Comparison of ENCODE assay signal across 8 cellular contexts in the genomic region with DNA sequence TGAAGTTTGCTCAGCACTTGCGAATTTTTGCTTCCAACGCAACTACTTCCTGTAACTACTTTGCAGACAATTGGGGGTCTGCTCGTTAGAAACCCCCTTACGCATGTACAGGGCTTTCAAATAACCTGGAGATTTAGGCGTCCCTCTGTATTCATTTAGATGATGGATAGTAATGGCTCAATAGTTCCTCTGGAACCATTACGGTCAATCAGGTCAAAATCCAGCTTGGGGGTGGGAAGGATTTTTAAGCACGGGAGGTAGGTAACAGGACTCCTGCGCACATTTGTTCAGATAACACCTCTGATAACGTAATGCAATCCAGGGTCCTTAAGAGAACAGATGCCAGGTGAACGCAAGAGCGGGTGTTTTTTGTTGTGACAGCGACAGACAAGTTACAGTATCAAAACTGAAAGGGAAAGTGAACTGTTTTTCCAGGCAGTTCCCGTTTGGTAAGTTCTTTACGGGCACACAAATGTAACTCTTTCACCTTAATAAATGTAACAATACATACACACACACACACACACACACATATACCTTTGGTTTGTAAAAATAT. TPM values are rescaled to one million over a fixed set of nuclear protein-coding genes. Genes with fewer than 3 reads are reported as not detected.
DNase-seq lines count a peak whose midpoint lies in the region; ATAC-seq and TF ChIP-seq lines count a peak whose summit lies in the region.
"Had no signal": no experiment of that assay in that cellular context is flagged by ENCODE, and none has a peak within 500 bp of the region (broad histone marks: within the 10 kb centered on the region; RNA-seq: fewer than 3 reads in every experiment).

No MANE protein-coding gene starts in this region.

- H3K9me3 Mint-ChIP-seq in activated naive CD8-positive, alpha-beta T cell treated with anti-CD3 and anti-CD28 coated beads, Interleukin-2, amount 10 ng/mL, durations not matched to agents 7 days and 5 days: no peaks in the 10 kb centered on the region

- peak overlapping the region in 1 of 2 donors; percentile 73 for H3K27ac ChIP-seq in testis

- H3K9me3 ChIP-seq in testis: no peaks in the 10 kb centered on the region

- H3K27me3 ChIP-seq in testis: no peaks in the 10 kb centered on the region

- intact Hi-C loops in testis (cut with DNase I; ENCODE audit: low total_unique reads): loop anchor here (10.0 kb wide), 2 partner anchors 503 to 837 kb away; no protein-coding TSS in a partner anchor

- peak overlapping the region; percentile 14 for H3K27ac Mint-ChIP-seq in activated naive CD8-positive, alpha-beta T cell treated with anti-CD3 and anti-CD28 coated beads, Interleukin-2, amount 10 ng/mL, durations not matched to agents 7 days and 5 days

- DNase-seq in GM10248 (ENCODE audit: extremely low spot score): peak; percentile 42
- DNase-seq in LoVo (ENCODE audit: low spot score): peak; percentile 44
- no peak for DNase-seq in activated naive CD8-positive, alpha-beta T cell treated with anti-CD3 and anti-CD28 coated beads, Interleukin-2, amount 10 ng/mL, durations not matched to agents 7 days and 5 days
- peak; percentile 37 for DNase-seq in kidney tubule cell (ENCODE audit: low spot score)
- peak; percentile 38 for DNase-seq in testis

- POLR2A ChIA-PET in GM10248 (lab: Yijun Ruan, JAX): no interaction called here
- POLR2A ChIA-PET in activated naive CD8-positive, alpha-beta T cell treated with anti-CD3 and anti-CD28 coated beads, Interleukin-2, amount 10 ng/mL, durations not matched to agents 7 days and 5 days (lab: Charles Lee): interaction anchor here (3.8 kb wide), 1 partner anchor 14 kb away, joined by 20 read pairs; no protein-coding TSS in a partner anchor

- CTCF ChIA-PET in GM10248 (lab: Yijun Ruan, JAX): interaction anchor here (1.2 to 2.0 kb wide), 2 partner anchors 12 to 13 kb away, joined by 4 to 8 read pairs; no protein-coding TSS in a partner anchor

- peaks cover 22% of the 10 kb centered on the region for H3K4me1 Mint-ChIP-seq in activated naive CD8-positive, alpha-beta T cell treated with anti-CD3 and anti-CD28 coated beads, Interleukin-2, amount 10 ng/mL, durations not matched to agents 7 days and 5 days

- peak overlapping the region; percentile 90 for H3K4me3 Mint-ChIP-seq in activated naive CD8-positive, alpha-beta T cell treated with anti-CD3 and anti-CD28 coated beads, Interleukin-2, amount 10 ng/mL, durations not matched to agents 7 days and 5 days

- no peak for TF ChIP-seq POLR2A in testis (IDR thresholded peaks at IDR 0.05)

- H3K36me3 Mint-ChIP-seq in activated naive CD8-positive, alpha-beta T cell treated with anti-CD3 and anti-CD28 coated beads, Interleukin-2, amount 10 ng/mL, durations not matched to agents 7 days and 5 days: no peaks in the 10 kb centered on the region

- H3K27me3 Mint-ChIP-seq in activated naive CD8-positive, alpha-beta T cell treated with anti-CD3 and anti-CD28 coated beads, Interleukin-2, amount 10 ng/mL, durations not matched to agents 7 days and 5 days: peaks cover 84% of the 10 kb centered on the region

- no peak for TF ChIP-seq CTCF in GM10248 (IDR thresholded peaks at IDR 0.05; ENCODE audit: control extremely low read depth, extremely low read depth, low read depth, missing control alignments)
- TF ChIP-seq CTCF in testis (IDR thresholded peaks at IDR 0.05): no peak

- no peak for ATAC-seq in activated naive CD8-positive, alpha-beta T cell treated with anti-CD3 and anti-CD28 coated beads, Interleukin-2, amount 10 ng/mL, durations not matched to agents 7 days and 5 days (ENCODE audit: low read depth)
- ATAC-seq in HG03159 (IDR thresholded peaks at IDR 0.05; ENCODE audit: unreplicated experiment): no peak
- ATAC-seq in HG02798 (IDR thresholded peaks at IDR 0.05; ENCODE audit: poor library complexity, unreplicated experiment): no peak

- 3 to 6% methylated on average over 14 of the region's 14 CpGs for WGBS in testis, 2 donors

- H3K4me3 ChIP-seq in testis: peak overlapping the region; percentile 38 to 65

- H3K36me3 ChIP-seq in testis (ENCODE audit: low read depth, missing control alignments): no peaks in the 10 kb centered on the region

- peaks cover 27% of the 10 kb centered on the region for H3K4me1 ChIP-seq in testis

RNA-seq across cellular contexts. Expression of a gene that starts 3.7 kb away (rescaled TPM):
- total RNA-seq in activated naive CD8-positive, alpha-beta T cell treated with anti-CD3 and anti-CD28 coated beads, Interleukin-2, amount 10 ng/mL, durations not matched to agents 7 days and 5 days: not detected
- total RNA-seq in testis: 10 to 100 TPM in 1 of 2 donors, 1 to 10 TPM in 1; 8.9 to 27.7 TPM
- polyA plus RNA-seq in testis (ENCODE audit: insufficient read depth, low read depth, low replicate concordance): 21.5 TPM
- total RNA-seq: activated CD8-positive, alpha-beta memory T cell treated with anti-CD3 and anti-CD28 coated beads for 36 hours had no signal

Comparison
In these comparisons a context has a peak if more than half of its experiments do, and no peak if none do; other contexts are left out.
1. RNA of a gene that starts 3.7 kb away (total RNA-seq): 8.9 to 27.7 TPM in testis; not detected in activated naive CD8-positive, alpha-beta T cell treated with anti-CD3 and anti-CD28 coated beads, Interleukin-2, amount 10 ng/mL, durations not matched to agents 7 days and 5 days; every median in the first group is over 4 times any median in the second.